ENCODE assay signal across 1 cellular context in the genomic region with DNA sequence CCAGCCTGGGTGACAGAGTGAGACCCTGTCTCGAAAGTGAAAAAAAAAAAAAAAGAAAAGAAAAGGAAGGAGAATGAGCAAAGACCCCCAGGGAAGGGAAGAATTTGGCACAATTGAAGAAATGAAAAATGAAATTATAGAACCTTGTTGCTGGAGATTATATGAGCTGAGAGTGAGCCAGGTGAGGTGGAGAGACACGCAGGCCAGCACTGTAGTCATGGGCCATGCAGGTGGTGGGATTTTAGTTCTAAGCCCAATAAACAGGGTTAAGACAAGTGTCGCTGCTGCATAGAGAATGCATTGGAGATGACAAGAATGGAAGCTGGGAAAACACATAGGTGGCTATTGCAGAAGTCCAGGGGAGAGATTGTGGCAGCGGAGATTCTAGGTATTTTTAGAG.
A peak's percentile ranks its signal among the peaks of the same experiment; 100 is the strongest.
TF ChIP-seq lines count a peak whose summit lies in the region.

No MANE protein-coding gene starts in this region.

TF ChIP-seq in HepG2, 621 proteins besides CTCF, POLR2A, EP300 and RAD21 (continued from another document):
- TF ChIP-seq FIP1L1 (IDR thresholded peaks at IDR 0.05; ENCODE audit: borderline replicate concordance, insufficient read depth, low read depth, low read length) (no peak), CENPT (CRISPR knock-in tag; IDR thresholded peaks at IDR 0.05; ENCODE audit: low read depth) (no peak), TARDBP (CRISPR knock-in tag; IDR thresholded peaks at IDR 0.05) (no peak), SRSF9 (IDR thresholded peaks at IDR 0.05; ENCODE audit: borderline replicate concordance, insufficient read depth, low read depth, low read length, poor library complexity, severe bottlenecking) (no peak), RCOR2 (CRISPR knock-in tag; IDR thresholded peaks at IDR 0.05) (no peak), ZNF180 (CRISPR knock-in tag; IDR thresholded peaks at IDR 0.05; ENCODE audit: borderline replicate concordance, low read depth) (no peak)
- TF ChIP-seq, protein P1, sequence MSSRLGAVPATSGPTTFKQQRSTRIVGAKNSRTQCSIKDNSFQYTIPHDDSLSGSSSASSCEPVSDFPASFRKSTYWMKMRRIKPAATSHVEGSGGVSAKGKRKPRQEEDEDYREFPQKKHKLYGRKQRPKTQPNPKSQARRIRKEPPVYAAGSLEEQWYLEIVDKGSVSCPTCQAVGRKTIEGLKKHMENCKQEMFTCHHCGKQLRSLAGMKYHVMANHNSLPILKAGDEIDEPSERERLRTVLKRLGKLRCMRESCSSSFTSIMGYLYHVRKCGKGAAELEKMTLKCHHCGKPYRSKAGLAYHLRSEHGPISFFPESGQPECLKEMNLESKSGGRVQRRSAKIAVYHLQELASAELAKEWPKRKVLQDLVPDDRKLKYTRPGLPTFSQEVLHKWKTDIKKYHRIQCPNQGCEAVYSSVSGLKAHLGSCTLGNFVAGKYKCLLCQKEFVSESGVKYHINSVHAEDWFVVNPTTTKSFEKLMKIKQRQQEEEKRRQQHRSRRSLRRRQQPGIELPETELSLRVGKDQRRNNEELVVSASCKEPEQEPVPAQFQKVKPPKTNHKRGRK (CRISPR knock-in tag; IDR thresholded peaks at IDR 0.05), result peak; percentile 91
TF ChIP-seq in HepG2: peak in this region for 1.
